37 cellular contexts compared by ENCODE assay signal in the genomic region with DNA sequence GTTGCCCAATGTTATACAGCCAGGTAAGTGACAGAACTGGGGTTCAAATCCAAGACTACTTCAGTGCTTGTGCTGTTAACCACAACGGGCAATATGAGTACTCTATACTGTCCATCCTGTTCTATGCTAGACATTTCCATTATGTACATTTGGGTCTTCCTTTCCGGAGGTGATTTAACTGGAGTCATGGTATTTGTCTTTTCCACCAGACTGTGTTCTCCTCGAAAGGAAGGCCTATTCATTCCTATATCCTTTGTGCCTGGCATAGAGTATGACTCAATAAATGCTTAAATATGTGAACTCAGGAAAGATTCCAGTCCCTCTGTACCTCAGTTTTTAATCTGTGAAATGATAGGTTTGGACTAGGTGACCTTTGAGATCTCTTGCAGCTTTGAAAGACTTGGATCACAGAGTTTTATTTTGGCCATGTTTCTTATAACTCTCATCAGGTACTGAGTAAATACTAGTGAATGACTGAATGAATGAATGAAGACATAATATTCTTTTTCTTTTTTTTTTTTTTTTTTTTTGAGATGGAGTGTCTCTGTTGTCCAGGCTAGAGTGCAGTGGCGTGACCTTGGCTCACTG. TPM values are rescaled to one million over a fixed set of nuclear protein-coding genes. Genes with fewer than 3 reads are reported as not detected.
"Had no signal": no experiment of that assay in that cellular context is flagged by ENCODE, and none has a peak within 500 bp of the region (broad histone marks: within the 10 kb centered on the region; RNA-seq: fewer than 3 reads in every experiment).

No MANE protein-coding gene starts in this region.

- H3K27me3 Mint-ChIP-seq: naive thymus-derived CD4-positive, alpha-beta T cell; natural killer cell treated with Interleukin-12 subunit alpha and Interleukin-12 subunit beta and Interleukin-15 and Interleukin-18, amount 100 ng/mL, for 72 hours; progenitor cell of endocrine pancreas; stimulated activated memory B cell treated with anti-CD40 and anti-IgM and Interleukin-4, amounts not matched to agents 10 μg/mL and 1 μg/mL and 100 μg/mL, for 72 hours; stimulated activated naive CD8-positive, alpha-beta T cell treated with anti-CD3 and anti-CD28 coated beads, Interleukin-15, amount 100 ng/mL, for 72 hours had no signal

- H3K9me3 Mint-ChIP-seq: naive thymus-derived CD4-positive, alpha-beta T cell; natural killer cell treated with Interleukin-12 subunit alpha and Interleukin-12 subunit beta and Interleukin-15 and Interleukin-18, amount 100 ng/mL, for 72 hours; stimulated activated memory B cell treated with anti-CD40 and anti-IgM and Interleukin-4, amounts not matched to agents 10 μg/mL and 1 μg/mL and 100 μg/mL, for 72 hours; stimulated activated naive CD8-positive, alpha-beta T cell treated with anti-CD3 and anti-CD28 coated beads, Interleukin-15, amount 100 ng/mL, for 72 hours had no signal

- H3K27ac ChIP-seq: left lung, lower lobe of right lung, ovary, right atrium auricular region, right lobe of liver, thyroid gland, transverse colon, upper lobe of left lung, vagina had no signal

- H3K4me3 ChIP-seq: left lung, lower lobe of right lung, mucosa of descending colon, ovary, right atrium auricular region, right lobe of liver, smooth muscle cell, thyroid gland, transverse colon, upper lobe of left lung, vagina had no signal

- FAIRE-seq: keratinocyte had no signal

- ATAC-seq: left cardiac atrium; left lung; lower lobe of right lung; mucosa of descending colon; naive thymus-derived CD4-positive, alpha-beta T cell; natural killer cell treated with Interleukin-12 subunit alpha and Interleukin-12 subunit beta and Interleukin-15 and Interleukin-18, amount 100 ng/mL, for 72 hours; stimulated activated memory B cell treated with anti-CD40 and anti-IgM and Interleukin-4, amounts not matched to agents 10 μg/mL and 1 μg/mL and 100 μg/mL, for 72 hours; stimulated activated naive CD8-positive, alpha-beta T cell treated with anti-CD3 and anti-CD28 coated beads, Interleukin-15, amount 100 ng/mL, for 72 hours had no signal

- DNase-seq: kidney glomerular epithelial cell; left cardiac atrium; left lung; lower lobe of right lung; mammary epithelial cell; midbrain; mucosa of descending colon; naive thymus-derived CD4-positive, alpha-beta T cell; ovary; right lobe of liver; stimulated activated CD4-positive, alpha-beta T cell treated with anti-CD3 and anti-CD28 coated beads, Interleukin-1b, Interleukin-23, amount 100 ng/mL, for 48 hours; stimulated activated CD4-positive, alpha-beta T cell treated with anti-CD3 and anti-CD28 coated beads, Interleukin-2, amount 100 ng/mL, for 48 hours; stimulated activated CD4-positive, alpha-beta T cell treated with anti-CD3 and anti-CD28 coated beads, Interleukin-4, amount 100 ng/mL, for 4 hours; stimulated activated CD8-positive, alpha-beta memory T cell treated with anti-CD3 and anti-CD28 coated beads, Interleukin-4, amount 100 ng/mL, for 48 hours; stimulated activated naive CD4-positive, alpha-beta T cell treated with Interleukin-2 at 50 U/mL for 16 hours; stimulated activated naive CD8-positive, alpha-beta T cell treated with anti-CD3 and anti-CD28 coated beads, Interleukin-15, amount 100 ng/mL, for 72 hours; substantia nigra; thyroid gland; transverse colon; upper lobe of left lung had no signal

- H3K36me3 ChIP-seq: lower lobe of right lung, ovary, right atrium auricular region, right lobe of liver, thyroid gland, upper lobe of left lung, vagina had no signal

- H3K27me3 ChIP-seq: left lung, ovary, right atrium auricular region, right lobe of liver, thyroid gland, transverse colon, upper lobe of left lung, vagina had no signal

- H3K27ac Mint-ChIP-seq: progenitor cell of endocrine pancreas; stimulated activated naive CD8-positive, alpha-beta T cell treated with anti-CD3 and anti-CD28 coated beads, Interleukin-15, amount 100 ng/mL, for 72 hours had no signal

- H3K4me3 Mint-ChIP-seq: naive thymus-derived CD4-positive, alpha-beta T cell; natural killer cell treated with Interleukin-12 subunit alpha and Interleukin-12 subunit beta and Interleukin-15 and Interleukin-18, amount 100 ng/mL, for 72 hours; stimulated activated naive CD8-positive, alpha-beta T cell treated with anti-CD3 and anti-CD28 coated beads, Interleukin-15, amount 100 ng/mL, for 72 hours had no signal

- H3K4me2 ChIP-seq: smooth muscle cell had no signal

- H3K9me3 ChIP-seq: left lung, lower lobe of right lung, mucosa of descending colon, ovary, right atrium auricular region, right lobe of liver, thyroid gland, transverse colon, upper lobe of left lung, vagina had no signal

RNA-seq across cellular contexts. Expression of a gene that starts 57.2 kb away (rescaled TPM):
- total RNA-seq: left cardiac atrium; left lung; liver; lower lobe of right lung; mammary epithelial cell; mesenteric fat pad; mucosa of descending colon; myocyte; naive thymus-derived CD4-positive, alpha-beta T cell; natural killer cell treated with Interleukin-12 subunit alpha and Interleukin-12 subunit beta and Interleukin-15 and Interleukin-18, amount 100 ng/mL, for 72 hours; omental fat pad; ovary; progenitor cell of endocrine pancreas; pulmonary artery endothelial cell; renal cortical epithelial cell; right atrium auricular region; right lobe of liver; skeletal muscle tissue; smooth muscle cell; temporal lobe; thyroid gland; transverse colon; upper lobe of left lung; urinary bladder; vagina had no signal
- polyA plus RNA-seq: keratinocyte; liver; mammary epithelial cell; naive thymus-derived CD4-positive, alpha-beta T cell; neural cell; ovary; smooth muscle cell; urinary bladder had no signal
